ENCODE assay signal across 8 cellular contexts in genomic region chr4:98929341-98930267, GRCh38. TPM values are rescaled to one million over a fixed set of nuclear protein-coding genes. Genes with fewer than 3 reads are reported as not detected.
DNase-seq lines count a peak whose midpoint lies in the region; ATAC-seq and TF ChIP-seq lines count a peak whose summit lies in the region.

No MANE protein-coding gene starts in this region.

- H3K27ac Mint-ChIP-seq in CD8-positive, alpha-beta T cell, result peak overlapping the region; percentile 97

- POLR2A ChIA-PET in CD8-positive, alpha-beta T cell (lab: Charles Lee), result interaction anchor here (0.6 to 3.4 kb wide), 12 partner anchors 8 to 1152 kb away, joined by 3 to 31 read pairs (median 4); partner anchors contain the start of genes ADH5, METAP1 and STPG2

- CTCF ChIA-PET in CD8-positive, alpha-beta T cell (lab: Charles Lee), result interaction anchor here (0.6 to 3.7 kb wide), 6 partner anchors 9 to 897 kb away, joined by 3 to 23 read pairs (median 4); partner anchors contain the start of genes METAP1 and STPG2

- H3K4me3 Mint-ChIP-seq in CD8-positive, alpha-beta T cell, result peak overlapping the region; percentile 99

- WGBS in adrenal gland, 4 donors, result 6 to 10% (median 7%) methylated on average over 31 to 44 of the region's 44 CpGs

- no peak for TF ChIP-seq CTCF in CD8-positive, alpha-beta T cell (IDR thresholded peaks at IDR 0.05)
- TF ChIP-seq CTCF in adrenal gland (IDR thresholded peaks at IDR 0.05), result peak in 5 of 6 experiments; percentile 3 to 54 (median 53)
- no peak for TF ChIP-seq CTCF in right atrium auricular region (IDR thresholded peaks at IDR 0.05)

- H3K27ac ChIP-seq in CD8-positive, alpha-beta T cell (ENCODE audit: low read depth, low read length), result peak overlapping the region; percentile 89
- H3K27ac ChIP-seq in adrenal gland (peak overlapping the region; percentile 87 to 100 (median 97)), right atrium auricular region (peak overlapping the region; percentile 97)

- no peaks in the 10 kb centered on the region for H3K27me3 ChIP-seq in CD8-positive, alpha-beta T cell (ENCODE audit: insufficient read depth, low read length)
- H3K27me3 ChIP-seq in adrenal gland (no peaks in the 10 kb centered on the region), right atrium auricular region (no peaks in the 10 kb centered on the region)

- intact Hi-C loops in CD8-positive, alpha-beta T cell (cut with DNase I, micrococcal nuclease), result loop anchor here (1.0 to 10.0 kb wide), 18 partner anchors 37 to 1021 kb away; partner anchors contain the start of genes ADH5 (in 2 of the 2), H2AZ1 (in 2 of the 2), RAP1GDS1 (in 2 of the 2) and STPG2 (in 2 of the 2)
- intact Hi-C loops in adrenal gland (cut with DNase I), result loop anchor here in 1 of 2 donors (10.0 kb wide), 1 partner anchor 125 kb away; no protein-coding TSS in a partner anchor

- ATAC-seq in CD8-positive, alpha-beta T cell, result peak; percentile 15
- peak; percentile 41 for ATAC-seq in GM19455 (IDR thresholded peaks at IDR 0.05; ENCODE audit: unreplicated experiment)
- ATAC-seq in HG03571 (IDR thresholded peaks at IDR 0.05; ENCODE audit: unreplicated experiment), result peak; percentile 40

- TF ChIP-seq POLR2A in adrenal gland (IDR thresholded peaks at IDR 0.05), result peak; percentile 63 to 89

- peak overlapping the region; percentile 100 for H3K4me3 ChIP-seq in CD8-positive, alpha-beta T cell (ENCODE audit: low read depth, low read length)
- H3K4me3 ChIP-seq in adrenal gland, result peak overlapping the region; percentile 43 to 96 (median 88)
- H3K4me3 ChIP-seq in right atrium auricular region, result peak overlapping the region; percentile 93 to 96

- no peaks in the 10 kb centered on the region for H3K27me3 Mint-ChIP-seq in CD8-positive, alpha-beta T cell (ENCODE audit: low read depth)

- H3K9me3 Mint-ChIP-seq in CD8-positive, alpha-beta T cell, result no peaks in the 10 kb centered on the region

- H3K4me1 ChIP-seq in CD8-positive, alpha-beta T cell (ENCODE audit: insufficient read depth, low read length), result peaks cover 15% of the 10 kb centered on the region
- peaks cover 18 to 23% of the 10 kb centered on the region in 2 donors for H3K4me1 ChIP-seq in adrenal gland (replicated peaks in 1 of 2)
- H3K4me1 ChIP-seq in right atrium auricular region, result peaks cover 0 to 31% of the 10 kb centered on the region in 2 donors

- peak in 6 of 7 experiments; percentile 10 to 59 (median 40) for DNase-seq in CD8-positive, alpha-beta T cell
- DNase-seq in SW480 (ENCODE audit: low spot score) (peak; percentile 68), adrenal gland (peak; percentile 78 to 90 (median 88)), right atrium auricular region (ENCODE audit: low spot score) (peak; percentile 90), renal cortical epithelial cell (ENCODE audit: low read depth) (peak; percentile 98), D341Med (ENCODE audit: low spot score) (no peak)

- H3K9me3 ChIP-seq in CD8-positive, alpha-beta T cell (ENCODE audit: low read length), result no peaks in the 10 kb centered on the region
- H3K9me3 ChIP-seq in adrenal gland (replicated peaks in 1 of 3) (no peaks in the 10 kb centered on the region), right atrium auricular region (no peaks in the 10 kb centered on the region)

- peaks cover 40% of the 10 kb centered on the region for H3K4me1 Mint-ChIP-seq in CD8-positive, alpha-beta T cell (ENCODE audit: low read depth)

- peaks cover 33% of the 10 kb centered on the region for H3K36me3 Mint-ChIP-seq in CD8-positive, alpha-beta T cell

- H3K36me3 ChIP-seq in CD8-positive, alpha-beta T cell (ENCODE audit: insufficient read depth, low read length), result peaks cover 5% of the 10 kb centered on the region
- H3K36me3 ChIP-seq in adrenal gland (replicated peaks in 1 of 2) (no peaks in the 10 kb centered on the region), right atrium auricular region (no peaks in the 10 kb centered on the region)

RNA-seq across cellular contexts. Expression of gene EIF4E, which starts 0.7 kb away (rescaled TPM):
- 10 to 100 TPM; 66.7 to 68.5 TPM for total RNA-seq in CD8-positive, alpha-beta T cell
- total RNA-seq in adrenal gland, result 10 to 100 TPM; 47.5 to 84.6 (median 66.8) TPM
- 100 to 1,000 TPM in 1 of 3 donors, 10 to 100 TPM in 1, 1 to 10 TPM in 1; 5.9 to 151 (median 19.9) TPM for polyA plus RNA-seq in adrenal gland
- 10 to 100 TPM; 57.2 to 62.8 TPM for total RNA-seq in right atrium auricular region
- total RNA-seq in renal cortical epithelial cell, result 286 and 311 TPM in 2 replicates

Comparison
In these comparisons a context has a peak if more than half of its experiments do, and no peak if none do; other contexts are left out.
1. CTCF ChIP-seq: peak in adrenal gland (5 of 6); none in CD8-positive, alpha-beta T cell (single experiment) and right atrium auricular region (0 of 2).
2. Peak in every context shown above with its lines, with median percentiles within 50 percentile points of each other: ATAC-seq, H3K27ac ChIP-seq and H3K4me3 ChIP-seq.